15 cellular contexts compared by ENCODE assay signal in the genomic region with DNA sequence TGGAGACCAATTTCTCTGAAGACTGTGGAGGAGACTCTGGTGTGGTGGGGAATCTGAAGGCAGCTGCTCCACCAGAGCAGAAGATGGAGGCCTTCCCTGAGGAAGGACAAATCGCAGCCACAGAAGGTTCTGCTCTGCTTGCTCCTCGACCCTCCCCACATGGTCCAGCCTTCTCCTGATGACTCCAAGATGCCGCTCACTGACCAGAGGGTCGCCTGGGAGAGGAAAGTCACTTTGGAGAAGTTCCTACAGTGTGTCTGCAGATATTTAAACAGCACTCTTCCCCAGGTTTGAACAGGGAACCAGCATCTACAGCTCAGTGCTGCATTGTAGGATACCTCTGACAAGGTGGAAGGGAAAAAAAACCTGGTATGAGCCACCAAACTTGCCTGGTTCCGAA. TPM values are rescaled to one million over a fixed set of nuclear protein-coding genes. Genes with fewer than 3 reads are reported as not detected.
DNase-seq lines count a peak whose midpoint lies in the region; ATAC-seq and TF ChIP-seq lines count a peak whose summit lies in the region.
"Had no signal": no experiment of that assay in that cellular context is flagged by ENCODE, and none has a peak within 500 bp of the region (broad histone marks: within the 10 kb centered on the region; RNA-seq: fewer than 3 reads in every experiment).

No MANE protein-coding gene starts in this region.

- CTCF ChIA-PET in activated B cell treated with CpG ODN at 0.5 μM for 24 hours (lab: Charles Lee), result interaction anchor here (1.5 kb wide), 1 partner anchor 55 kb away, joined by 4 read pairs; no protein-coding TSS in a partner anchor

- H3K27ac Mint-ChIP-seq in activated B cell treated with CpG ODN at 0.5 μM for 24 hours, result peak overlapping the region; percentile 16
- H3K27ac Mint-ChIP-seq in neural progenitor cell, result no peak overlapping the region
- peak overlapping the region; percentile 4 for H3K27ac Mint-ChIP-seq in type B pancreatic cell

- H3K27me3 ChIP-seq in DND-41 (ENCODE audit: insufficient read depth, low read length, poor library complexity) (no peaks in the 10 kb centered on the region), neural progenitor cell (no peaks in the 10 kb centered on the region)
- H3K27me3 ChIP-seq: BLaER1 treated with 17β-estradiol and CSF1 and Interleukin-3, amounts not matched to agents 10 nM and 100 nM had no signal

- POLR2A ChIA-PET in activated B cell treated with CpG ODN at 0.5 μM for 24 hours (lab: Charles Lee), result interaction anchor here (0.7 to 9.7 kb wide), 5 partner anchors 9 to 46 kb away, joined by 3 to 126 read pairs (median 6); a partner anchor contains a TSS

- H3K4me3 ChIP-seq in DND-41 (ENCODE audit: low read depth in 1 of 2, low read length in 2 of 2) (no peak overlapping the region), neural progenitor cell (no peak overlapping the region)
- H3K4me3 ChIP-seq: BLaER1 treated with 17β-estradiol and CSF1 and Interleukin-3, amounts not matched to agents 10 nM and 100 nM had no signal

- H3K4me2 ChIP-seq in DND-41 (ENCODE audit: insufficient read depth, low read length) (no peak overlapping the region), neural progenitor cell (no peak overlapping the region)
- H3K4me2 ChIP-seq: BLaER1 treated with 17β-estradiol and CSF1 and Interleukin-3, amounts not matched to agents 10 nM and 100 nM had no signal

- no peaks in the 10 kb centered on the region for H3F3A ChIP-seq in neural progenitor cell (ENCODE audit: low read depth)

- H2AFZ ChIP-seq in DND-41 (ENCODE audit: low read depth, low read length) (no peak overlapping the region), neural progenitor cell (replicated peaks) (peak overlapping the region; percentile 63)

- H3K9ac ChIP-seq in DND-41 (ENCODE audit: low read depth, low read length), result no peak overlapping the region
- H3K9ac ChIP-seq in neural progenitor cell, result no peak overlapping the region
- H3K9ac ChIP-seq: BLaER1 treated with 17β-estradiol and CSF1 and Interleukin-3, amounts not matched to agents 10 nM and 100 nM had no signal

- H4K20me1 ChIP-seq in DND-41 (ENCODE audit: insufficient read depth, low read length) (no peaks in the 10 kb centered on the region), neural progenitor cell (ENCODE audit: low read depth) (no peaks in the 10 kb centered on the region)

- DNase-seq in DND-41 (no peak), activated B cell treated with CpG ODN at 0.5 μM for 24 hours (no peak), neural progenitor cell (ENCODE audit: low spot score) (no peak), type B pancreatic cell (ENCODE audit: extremely low spot score, unreplicated experiment) (no peak), DMS79 (lab: John Stamatoyannopoulos, UW) (no peak), NCI-H187 (lab: John Stamatoyannopoulos, UW) (no peak), germinal center (ENCODE audit: low spot score) (no peak)
- DNase-seq: ACHN; Calu3; CD4-positive, CD25-positive, alpha-beta regulatory T cell; GF-D8; KBM-7 had no signal

- no peaks in the 10 kb centered on the region for H3K9me3 ChIP-seq in DND-41 (ENCODE audit: insufficient read depth, low read length, severe bottlenecking)
- H3K9me3 ChIP-seq in neural progenitor cell (ENCODE audit: low read depth), result no peaks in the 10 kb centered on the region
- H3K9me3 ChIP-seq: BLaER1 treated with 17β-estradiol and CSF1 and Interleukin-3, amounts not matched to agents 10 nM and 100 nM had no signal

- H3K4me3 Mint-ChIP-seq in activated B cell treated with CpG ODN at 0.5 μM for 24 hours (no peak overlapping the region), neural progenitor cell (no peak overlapping the region), type B pancreatic cell (no peak overlapping the region)
- H3K4me3 Mint-ChIP-seq: CD4-positive, CD25-positive, alpha-beta regulatory T cell had no signal

- no peak for TF ChIP-seq CTCF in DND-41 (IDR thresholded peaks at IDR 0.05; ENCODE audit: borderline replicate concordance, extremely low read depth, low read length, poor library complexity, severe bottlenecking)
- no peak for TF ChIP-seq CTCF in activated B cell treated with CpG ODN at 0.5 μM for 24 hours (IDR thresholded peaks at IDR 0.05)
- no peak for TF ChIP-seq CTCF in neural progenitor cell (IDR thresholded peaks at IDR 0.05)
- TF ChIP-seq CTCF in type B pancreatic cell (conservative IDR thresholded peaks at IDR 0.05), result no peak

- no peaks in the 10 kb centered on the region for H3K27me3 Mint-ChIP-seq in activated B cell treated with CpG ODN at 0.5 μM for 24 hours
- peaks cover 3% of the 10 kb centered on the region for H3K27me3 Mint-ChIP-seq in neural progenitor cell (ENCODE audit: insufficient read depth, low read depth)
- no peaks in the 10 kb centered on the region for H3K27me3 Mint-ChIP-seq in type B pancreatic cell
- H3K27me3 Mint-ChIP-seq: CD4-positive, CD25-positive, alpha-beta regulatory T cell had no signal

- intact Hi-C loops in activated B cell treated with CpG ODN at 0.5 μM for 24 hours (cut with micrococcal nuclease), result no loop called here

- peaks cover 1% of the 10 kb centered on the region; the same call in 1 of the 2 replicates for H3K4me1 ChIP-seq in DND-41 (ENCODE audit: insufficient read depth, low read length)
- H3K4me1 ChIP-seq in neural progenitor cell, result no peaks in the 10 kb centered on the region

- H3K36me3 ChIP-seq in DND-41 (ENCODE audit: insufficient read depth, low read length), result no peaks in the 10 kb centered on the region
- H3K36me3 ChIP-seq in neural progenitor cell, result no peaks in the 10 kb centered on the region
- H3K36me3 ChIP-seq: BLaER1 treated with 17β-estradiol and CSF1 and Interleukin-3, amounts not matched to agents 10 nM and 100 nM had no signal

- ATAC-seq in DND-41 (ENCODE audit: insufficient read depth, low read depth) (0 out of 3 replicates have a peak, but pooled peaks have one; percentile 19), activated B cell treated with CpG ODN at 0.5 μM for 24 hours (ENCODE audit: low read depth) (no peak)

- no peaks in the 10 kb centered on the region for H3K9me3 Mint-ChIP-seq in activated B cell treated with CpG ODN at 0.5 μM for 24 hours
- H3K9me3 Mint-ChIP-seq in neural progenitor cell, result no peaks in the 10 kb centered on the region
- H3K9me3 Mint-ChIP-seq in type B pancreatic cell, result no peaks in the 10 kb centered on the region

- no peak overlapping the region for H3K27ac ChIP-seq in DND-41 (ENCODE audit: low read length)
- no peak overlapping the region for H3K27ac ChIP-seq in neural progenitor cell
- H3K27ac ChIP-seq: BLaER1 treated with 17β-estradiol and CSF1 and Interleukin-3, amounts not matched to agents 10 nM and 100 nM had no signal

- H3K4me1 Mint-ChIP-seq in activated B cell treated with CpG ODN at 0.5 μM for 24 hours (peaks cover 38% of the 10 kb centered on the region), neural progenitor cell (peaks cover 19% of the 10 kb centered on the region), type B pancreatic cell (ENCODE audit: unreplicated experiment) (peaks cover 26% of the 10 kb centered on the region)

- H3K36me3 Mint-ChIP-seq in activated B cell treated with CpG ODN at 0.5 μM for 24 hours (ENCODE audit: low read depth) (no peaks in the 10 kb centered on the region), neural progenitor cell (peaks cover 2% of the 10 kb centered on the region), type B pancreatic cell (peaks cover 11% of the 10 kb centered on the region)

- no peaks in the 10 kb centered on the region for H3K79me2 ChIP-seq in DND-41 (ENCODE audit: insufficient read depth, low read length)
- H3K79me2 ChIP-seq in neural progenitor cell (ENCODE audit: low read depth), result no peaks in the 10 kb centered on the region

RNA-seq across cellular contexts. Expression of a gene that starts 21.0 kb away (rescaled TPM):
- total RNA-seq in activated B cell treated with CpG ODN at 0.5 μM for 24 hours, result 90.2 and 100 TPM in 2 replicates
- 60.2 and 103 TPM in 2 replicates for total RNA-seq in neural progenitor cell (ENCODE audit: low replicate concordance)
- 75.7 and 82.9 TPM in 2 replicates for total RNA-seq in type B pancreatic cell (ENCODE audit: low replicate concordance)

RNA-seq across cellular contexts. Expression of a gene that starts 44.3 kb away (rescaled TPM):
- total RNA-seq in activated B cell treated with CpG ODN at 0.5 μM for 24 hours (1.5 and 2.1 TPM in 2 replicates), neural progenitor cell (ENCODE audit: low replicate concordance) (0.50 TPM in 1 of 2 replicates, not detected in the other), type B pancreatic cell (ENCODE audit: low replicate concordance) (14.0 and 21.8 TPM in 2 replicates)
- total RNA-seq: A172, LHCN-M2 had no signal

RNA-seq across cellular contexts. Expression of a gene that starts 44.4 kb away (rescaled TPM):
- total RNA-seq in activated B cell treated with CpG ODN at 0.5 μM for 24 hours, result 16.7 and 22.5 TPM in 2 replicates
- 13.8 and 48.7 TPM in 2 replicates for total RNA-seq in neural progenitor cell (ENCODE audit: low replicate concordance)
- total RNA-seq in type B pancreatic cell (ENCODE audit: low replicate concordance), result 9.7 and 18.4 TPM in 2 replicates
- total RNA-seq: A172, Calu3 had no signal
